ENCODE assay signal across 17 cellular contexts in genomic region chr7:157570531-157571200, GRCh38.
DNase-seq lines count a peak whose midpoint lies in the region; ATAC-seq lines count a peak whose summit lies in the region.
"Had no signal": no experiment of that assay in that cellular context is flagged by ENCODE, and none has a peak within 500 bp of the region (broad histone marks: within the 10 kb centered on the region; RNA-seq: fewer than 3 reads in every experiment).

No MANE protein-coding gene starts in this region.

- POLR2A ChIA-PET in CD8-positive, alpha-beta memory T cell (lab: Charles Lee), result no interaction called here

- H3K27ac Mint-ChIP-seq in CD8-positive, alpha-beta memory T cell, result peak overlapping the region in 5 of 8 donors; percentile 3 to 57 (median 33)
- peak overlapping the region; percentile 39 for H3K27ac Mint-ChIP-seq in T-helper 1 cell treated with Interleukin-12 subunit alpha and Interleukin-12 subunit beta and Interleukin-4 antibody, amounts not matched to agents 30 μg/mL and 1 μg/mL, for 36 hours
- H3K27ac Mint-ChIP-seq in effector memory CD8-positive, alpha-beta T cell, result no peak overlapping the region
- H3K27ac Mint-ChIP-seq: activated T-cell treated with anti-CD3 and anti-CD28 coated beads, Interleukin-2, amount 50 U/mL, for 24 hours had no signal

- no peak overlapping the region for H3K4me3 ChIP-seq in CD8-positive, alpha-beta memory T cell (ENCODE audit: low read length)
- H3K4me3 ChIP-seq: upper lobe of right lung had no signal

- peaks cover 16% of the 10 kb centered on the region for H3K4me1 ChIP-seq in CD8-positive, alpha-beta memory T cell (ENCODE audit: insufficient read depth, low read length)

- peak; percentile 75 for ATAC-seq in HG02870 (IDR thresholded peaks at IDR 0.05; ENCODE audit: unreplicated experiment)
- ATAC-seq in effector memory CD8-positive, alpha-beta T cell (replicated peaks), result no peak
- no peak for ATAC-seq in GM19452 (IDR thresholded peaks at IDR 0.05; ENCODE audit: unreplicated experiment)
- ATAC-seq in GM21423 (IDR thresholded peaks at IDR 0.05; ENCODE audit: unreplicated experiment), result no peak
- ATAC-seq: left lobe of liver, upper lobe of right lung had no signal

- H3K9me3 ChIP-seq in CD8-positive, alpha-beta memory T cell (ENCODE audit: low read length), result no peaks in the 10 kb centered on the region
- H3K9me3 ChIP-seq: SK-N-SH, upper lobe of right lung had no signal

- DNase-seq in CD8-positive, alpha-beta memory T cell, result peak in 1 of 5 donors; percentile 5
- DNase-seq in effector memory CD8-positive, alpha-beta T cell, result no peak
- no peak for DNase-seq in stimulated activated CD4-positive, alpha-beta T cell treated with anti-CD3 and anti-CD28 coated beads, Interleukin-1b, Interleukin-23, amount 100 ng/mL, for 48 hours
- DNase-seq in NCI-H345 treated with DMSO at 0.1 percent for 48 hours (lab: John Stamatoyannopoulos, UW; ENCODE audit: unreplicated experiment), result no peak
- DNase-seq: activated T-cell treated with anti-CD3 and anti-CD28 coated beads, Interleukin-2, amount 50 U/mL, for 24 hours; dorsolateral prefrontal cortex; hypothalamus; NCI-H1930; SK-N-SH; stimulated activated CD4-positive, alpha-beta T cell treated with anti-CD3 and anti-CD28 coated beads, Interleukin-2, amount 100 ng/mL, for 24 hours; upper lobe of right lung had no signal

- peaks cover 0 to 2% (median 1%) of the 10 kb centered on the region in 3 donors for H3K36me3 Mint-ChIP-seq in CD8-positive, alpha-beta memory T cell
- no peaks in the 10 kb centered on the region for H3K36me3 Mint-ChIP-seq in T-helper 1 cell treated with Interleukin-12 subunit alpha and Interleukin-12 subunit beta and Interleukin-4 antibody, amounts not matched to agents 30 μg/mL and 1 μg/mL, for 36 hours (ENCODE audit: low read depth)
- peaks cover 12% of the 10 kb centered on the region for H3K36me3 Mint-ChIP-seq in effector memory CD8-positive, alpha-beta T cell (ENCODE audit: insufficient read depth)

- peak overlapping the region in 3 of 7 donors; percentile 46 to 99 (median 91) for H3K4me3 Mint-ChIP-seq in CD8-positive, alpha-beta memory T cell
- peak overlapping the region; percentile 9 for H3K4me3 Mint-ChIP-seq in T-helper 1 cell treated with Interleukin-12 subunit alpha and Interleukin-12 subunit beta and Interleukin-4 antibody, amounts not matched to agents 30 μg/mL and 1 μg/mL, for 36 hours
- H3K4me3 Mint-ChIP-seq in effector memory CD8-positive, alpha-beta T cell, result peak overlapping the region; percentile 91 to 99
- H3K4me3 Mint-ChIP-seq: activated T-cell treated with anti-CD3 and anti-CD28 coated beads, Interleukin-2, amount 50 U/mL, for 24 hours had no signal

- H3K36me3 ChIP-seq in CD8-positive, alpha-beta memory T cell (ENCODE audit: insufficient read depth, low read length), result no peaks in the 10 kb centered on the region
- H3K36me3 ChIP-seq: upper lobe of right lung had no signal

- peaks cover 0 to 2% (median 0%) of the 10 kb centered on the region in 5 donors for H3K9me3 Mint-ChIP-seq in CD8-positive, alpha-beta memory T cell
- no peaks in the 10 kb centered on the region for H3K9me3 Mint-ChIP-seq in T-helper 1 cell treated with Interleukin-12 subunit alpha and Interleukin-12 subunit beta and Interleukin-4 antibody, amounts not matched to agents 30 μg/mL and 1 μg/mL, for 36 hours
- H3K9me3 Mint-ChIP-seq in effector memory CD8-positive, alpha-beta T cell, result no peaks in the 10 kb centered on the region
- H3K9me3 Mint-ChIP-seq: activated T-cell treated with anti-CD3 and anti-CD28 coated beads, Interleukin-2, amount 50 U/mL, for 24 hours had no signal

- no peaks in the 10 kb centered on the region for H3K27me3 ChIP-seq in CD8-positive, alpha-beta memory T cell (ENCODE audit: insufficient read depth, low read length, poor library complexity, severe bottlenecking)
- H3K27me3 ChIP-seq: dorsolateral prefrontal cortex, upper lobe of right lung had no signal

- CTCF ChIA-PET in CD8-positive, alpha-beta memory T cell (lab: Charles Lee), result no interaction called here

- H3K27me3 Mint-ChIP-seq in CD8-positive, alpha-beta memory T cell, result peaks cover 14 to 15% of the 10 kb centered on the region in 2 donors
- peaks cover 21% of the 10 kb centered on the region for H3K27me3 Mint-ChIP-seq in T-helper 1 cell treated with Interleukin-12 subunit alpha and Interleukin-12 subunit beta and Interleukin-4 antibody, amounts not matched to agents 30 μg/mL and 1 μg/mL, for 36 hours (ENCODE audit: low read depth)
- H3K27me3 Mint-ChIP-seq in effector memory CD8-positive, alpha-beta T cell, result peaks cover 30 to 52% of the 10 kb centered on the region in 2 donors
- H3K27me3 Mint-ChIP-seq: activated T-cell treated with anti-CD3 and anti-CD28 coated beads, Interleukin-2, amount 50 U/mL, for 24 hours had no signal

- peaks cover 34 to 53% (median 36%) of the 10 kb centered on the region in 3 donors for H3K4me1 Mint-ChIP-seq in CD8-positive, alpha-beta memory T cell
- H3K4me1 Mint-ChIP-seq in T-helper 1 cell treated with Interleukin-12 subunit alpha and Interleukin-12 subunit beta and Interleukin-4 antibody, amounts not matched to agents 30 μg/mL and 1 μg/mL, for 36 hours (ENCODE audit: low read depth), result peaks cover 35% of the 10 kb centered on the region
- peaks cover 19 to 23% of the 10 kb centered on the region in 2 donors for H3K4me1 Mint-ChIP-seq in effector memory CD8-positive, alpha-beta T cell (ENCODE audit: low read depth in 2 of 2)

- no peak overlapping the region for H3K27ac ChIP-seq in CD8-positive, alpha-beta memory T cell (ENCODE audit: low read depth, low read length)
- H3K27ac ChIP-seq: upper lobe of right lung, VCaP had no signal

Comparison
In these comparisons a context has a peak if more than half of its experiments do, and no peak if none do; other contexts are left out.
1. H3K27ac Mint-ChIP-seq: peak in CD8-positive, alpha-beta memory T cell (5 of 8) and T-helper 1 cell treated with Interleukin-12 subunit alpha and Interleukin-12 subunit beta and Interleukin-4 antibody, amounts not matched to agents 30 μg/mL and 1 μg/mL, for 36 hours (single experiment); none in effector memory CD8-positive, alpha-beta T cell (0 of 2).